In the genomic region with DNA sequence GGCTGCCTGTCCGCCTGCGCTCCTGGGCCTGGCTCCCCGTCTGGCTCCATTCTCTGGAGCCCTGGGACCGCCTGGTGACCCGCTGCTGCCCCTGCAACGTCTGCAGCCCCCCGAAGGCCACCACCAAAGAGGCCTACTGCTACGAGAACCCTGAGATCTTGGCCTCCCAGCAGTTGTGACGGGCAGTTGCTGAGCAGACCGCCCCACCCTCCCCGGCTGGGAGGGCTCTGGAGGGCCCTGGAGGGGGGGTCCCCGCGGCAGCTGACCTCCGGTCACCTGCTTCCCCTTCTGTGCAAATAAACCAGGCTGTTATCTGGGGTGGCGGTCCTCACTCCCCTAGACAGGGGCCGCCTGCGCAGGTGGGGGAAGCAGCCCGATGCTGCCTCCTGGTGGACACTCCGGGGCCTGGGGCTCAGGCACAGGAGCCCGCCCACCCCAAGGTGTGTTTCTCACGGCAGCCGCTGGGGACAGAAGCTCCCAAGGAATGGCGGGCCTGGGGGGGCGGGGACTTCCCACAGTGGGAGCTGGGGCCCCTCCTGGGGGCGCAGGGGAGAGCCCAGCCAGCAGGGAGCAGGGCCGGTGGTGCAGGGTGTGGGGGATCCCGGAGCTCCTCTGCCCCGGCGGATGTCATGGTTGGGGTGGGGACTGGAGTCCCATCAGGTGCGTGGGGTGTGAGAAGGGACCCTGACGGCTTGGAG, we compare ENCODE assay signal across 1 cellular context.
TF ChIP-seq lines count a peak whose summit lies in the region.

No MANE protein-coding gene starts in this region.

TF ChIP-seq in endothelial cell of umbilical vein, 7 proteins besides CTCF, POLR2A, EP300 and RAD21:
- TF ChIP-seq MAX (IDR thresholded peaks at IDR 0.05; ENCODE audit: insufficient read depth, insufficient read length) = no peak
- peak; percentile 33 for TF ChIP-seq POLR2AphosphoS5 (IDR thresholded peaks at IDR 0.05; ENCODE audit: insufficient read depth, low read depth, low read length)
TF ChIP-seq in endothelial cell of umbilical vein: peak in this region for 1.
